ENCODE assay signal across 8 cellular contexts in genomic region chr20:52191132-52191435, GRCh38. TPM values are rescaled to one million over a fixed set of nuclear protein-coding genes. Genes with fewer than 3 reads are reported as not detected.
A peak's percentile ranks its signal among the peaks of the same experiment; 100 is the strongest.
DNase-seq lines count a peak whose midpoint lies in the region; ATAC-seq and TF ChIP-seq lines count a peak whose summit lies in the region.

No MANE protein-coding gene starts in this region.

- no peak for TF ChIP-seq CTCF in natural killer cell (IDR thresholded peaks at IDR 0.05)

- H3K27me3 ChIP-seq in SJCRH30 = no peaks in the 10 kb centered on the region

- peak overlapping the region; percentile 87 for H3K4me3 ChIP-seq in SJCRH30

- no peaks in the 10 kb centered on the region for H3K36me3 Mint-ChIP-seq in natural killer cell

- H3K9me3 Mint-ChIP-seq in natural killer cell = no peaks in the 10 kb centered on the region

- DNase-seq in NCI-H1436 (lab: John Stamatoyannopoulos, UW) = peak; percentile 33
- DNase-seq in NCI-H1436 treated with DMSO at 0.1 percent for 48 hours (lab: John Stamatoyannopoulos, UW) = no peak
- peak; percentile 50 to 66 for DNase-seq in SJCRH30
- no peak for DNase-seq in epithelial cell of prostate (ENCODE audit: low read depth, low spot score)
- DNase-seq in natural killer cell = no peak
- DNase-seq in posterior vena cava (ENCODE audit: low spot score) = no peak
- DNase-seq in ACHN = no peak

- H3K9me3 ChIP-seq in SJCRH30 (replicated peaks) = no peaks in the 10 kb centered on the region

- H3K27me3 Mint-ChIP-seq in natural killer cell (ENCODE audit: low read depth in 2 of 2) = no peaks in the 10 kb centered on the region

- H3K27ac ChIP-seq in SJCRH30 (peak overlapping the region; percentile 49), epithelial cell of prostate (peak overlapping the region; percentile 88)

- ATAC-seq in HG02759 (IDR thresholded peaks at IDR 0.05; ENCODE audit: unreplicated experiment) (peak; percentile 28), natural killer cell (peak; percentile 25 to 39 (median 38))

- peak overlapping the region; percentile 74 to 90 for H3K27ac Mint-ChIP-seq in natural killer cell

- in situ Hi-C loops in ACHN (cut with HindIII; ENCODE audit: low pct_ligation_motif_present, low pct_unique_long_range_greater_than_20kb, low sequenced_read_pairs) = no loop called here

- intact Hi-C loops in natural killer cell (cut with micrococcal nuclease) (no loop called here), posterior vena cava (cut with DNase I) (no loop called here)

- no peaks in the 10 kb centered on the region for H3K36me3 ChIP-seq in SJCRH30

- 0 out of 2 replicates have a peak, but pooled peaks cover 2% of the 10 kb centered on the region for H3K4me1 ChIP-seq in SJCRH30

- H3K4me3 Mint-ChIP-seq in natural killer cell = peak overlapping the region; percentile 94

- peaks cover 16 to 21% of the 10 kb centered on the region in 2 donors for H3K4me1 Mint-ChIP-seq in natural killer cell

RNA-seq across cellular contexts. Expression of gene ZFP64, which starts 0.5 kb away (rescaled TPM):
- 8.9 and 9.5 TPM in 2 replicates for total RNA-seq in SJCRH30 (2014; rRNA removed; shearing (Covaris generic))
- total RNA-seq in natural killer cell (10 to 100 TPM; 11.7 to 14.8 (median 13.9) TPM), posterior vena cava (10 to 100 TPM in 1 of 2 donors, 1 to 10 TPM in 1; 8.1 to 11.7 TPM)

Comparison
In these comparisons a context has a peak if more than half of its experiments do, and no peak if none do; other contexts are left out.
1. DNase-seq: peak in NCI-H1436 (single experiment) and SJCRH30 (2 of 2); none in NCI-H1436 treated with DMSO at 0.1 percent for 48 hours (single experiment), epithelial cell of prostate (single experiment), natural killer cell (single experiment), posterior vena cava (single experiment) and ACHN (single experiment).